Comparison of ENCODE assay signal across 12 cellular contexts in the genomic region with DNA sequence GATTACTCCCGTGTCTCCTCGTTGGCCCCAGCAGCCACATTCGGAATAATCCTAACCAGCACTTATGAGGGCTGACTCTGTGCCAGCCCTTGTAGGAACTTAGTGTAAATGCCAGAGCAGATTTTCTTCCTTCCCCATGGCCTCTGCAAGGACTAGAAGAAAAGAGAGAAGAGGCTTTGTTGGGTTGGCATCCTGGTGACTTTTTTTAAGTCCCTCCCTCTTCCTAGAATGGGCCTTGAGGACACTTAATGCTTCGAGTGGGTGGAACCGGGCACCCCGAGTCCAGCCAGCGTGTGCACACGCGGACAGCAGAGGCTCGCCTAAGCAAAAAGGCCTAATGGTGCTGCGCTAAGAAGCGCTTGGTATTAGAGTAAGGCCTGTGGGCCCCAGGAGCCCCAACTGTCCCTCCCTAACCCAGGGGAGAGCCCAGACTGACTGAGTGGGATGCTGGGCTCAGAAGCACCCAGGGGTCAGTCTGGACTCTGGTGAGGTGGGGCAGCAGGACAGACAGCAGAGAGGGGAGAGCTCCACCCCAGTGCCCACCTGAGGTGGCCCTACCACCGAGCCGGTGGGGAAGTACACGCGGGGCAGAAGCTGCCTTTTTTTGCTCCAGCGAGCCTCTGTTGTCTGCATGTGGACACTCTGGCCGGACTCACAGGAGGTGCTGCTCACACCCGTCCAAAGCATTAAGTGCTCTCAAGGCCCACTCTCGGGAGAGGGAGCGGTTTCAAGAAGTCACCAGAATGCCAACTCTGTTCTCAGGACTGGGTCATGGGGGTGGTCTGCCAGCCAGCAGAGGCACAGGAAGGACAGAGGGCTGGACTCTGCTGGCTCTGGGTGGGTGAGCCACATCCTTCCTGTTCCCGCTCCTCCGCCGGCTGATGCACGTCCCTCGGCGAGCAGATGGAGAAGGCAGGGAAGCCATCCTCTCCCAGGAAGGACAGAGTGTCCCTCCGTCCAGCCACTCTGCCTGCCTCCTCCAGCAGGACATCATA. TPM values are rescaled to one million over a fixed set of nuclear protein-coding genes. Genes with fewer than 3 reads are reported as not detected.
DNase-seq lines count a peak whose midpoint lies in the region; ATAC-seq and TF ChIP-seq lines count a peak whose summit lies in the region.
"Had no signal": no experiment of that assay in that cellular context is flagged by ENCODE, and none has a peak within 500 bp of the region (broad histone marks: within the 10 kb centered on the region; RNA-seq: fewer than 3 reads in every experiment).

No MANE protein-coding gene starts in this region.

- peak overlapping the region; percentile 62 for H3K27ac Mint-ChIP-seq in GM23338
- H3K27ac Mint-ChIP-seq in activated CD4-positive, alpha-beta memory T cell treated with anti-CD3 and anti-CD28 coated beads, Interleukin-2, amount 10 ng/mL, durations not matched to agents 7 days and 5 days = peak overlapping the region; percentile 89

- H3K27me3 ChIP-seq in GM23338 (ENCODE audit: insufficient read depth) (no peaks in the 10 kb centered on the region), prostate gland (replicated peaks; ENCODE audit: insufficient read depth) (no peaks in the 10 kb centered on the region)
- H3K27me3 ChIP-seq: foreskin keratinocyte had no signal

- no peaks in the 10 kb centered on the region; the same call in 2 of the 3 replicates for H3K9me3 Mint-ChIP-seq in GM23338
- H3K9me3 Mint-ChIP-seq in activated CD4-positive, alpha-beta memory T cell treated with anti-CD3 and anti-CD28 coated beads, Interleukin-2, amount 10 ng/mL, durations not matched to agents 7 days and 5 days = no peaks in the 10 kb centered on the region

- peaks cover 98% of the 10 kb centered on the region for H3K79me2 ChIP-seq in GM23338 (replicated peaks; ENCODE audit: insufficient read depth)

- TF ChIP-seq CTCF in GM23338 (conservative IDR thresholded peaks at IDR 0.05; ENCODE audit: low read depth in 2 of 2) (no peak), prostate gland (IDR thresholded peaks at IDR 0.05) (no peak)

- peaks cover 23% of the 10 kb centered on the region for H3K36me3 Mint-ChIP-seq in GM23338 (ENCODE audit: low read depth)
- H3K36me3 Mint-ChIP-seq in activated CD4-positive, alpha-beta memory T cell treated with anti-CD3 and anti-CD28 coated beads, Interleukin-2, amount 10 ng/mL, durations not matched to agents 7 days and 5 days (ENCODE audit: low read depth) = peaks cover 33% of the 10 kb centered on the region

- H2AFZ ChIP-seq in GM23338 = no peak overlapping the region

- H3K4me1 ChIP-seq in GM23338 (ENCODE audit: insufficient read depth) (peaks cover 67% of the 10 kb centered on the region), prostate gland (replicated peaks) (peaks cover 35% of the 10 kb centered on the region)

- H3K4me1 Mint-ChIP-seq in GM23338 = peaks cover 89% of the 10 kb centered on the region
- peaks cover 100% of the 10 kb centered on the region for H3K4me1 Mint-ChIP-seq in activated CD4-positive, alpha-beta memory T cell treated with anti-CD3 and anti-CD28 coated beads, Interleukin-2, amount 10 ng/mL, durations not matched to agents 7 days and 5 days

- no peak overlapping the region for H3K4me2 ChIP-seq in GM23338

- H3K27ac ChIP-seq in GM23338 (ENCODE audit: low read depth) (no peak overlapping the region), prostate gland (peak overlapping the region; percentile 26 to 96)
- H3K27ac ChIP-seq: foreskin keratinocyte had no signal

- H3K4me3 ChIP-seq in GM23338 (no peak overlapping the region), prostate gland (no peak overlapping the region)

- peaks cover 7% of the 10 kb centered on the region; the same call in 1 of the 2 replicates for H4K20me1 ChIP-seq in GM23338 (replicated peaks; ENCODE audit: insufficient read depth)

- ATAC-seq in GM23338 = no peak
- peak; percentile 15 for ATAC-seq in Right ventricle myocardium superior (ENCODE audit: poor library complexity)
- no peak for ATAC-seq in HG03457 (IDR thresholded peaks at IDR 0.05; ENCODE audit: unreplicated experiment)
- ATAC-seq: foreskin keratinocyte, HCT116 had no signal

- DNase-seq in GM23338 (ENCODE audit: low spot score) (no peak), Right ventricle myocardium superior (peak; percentile 77), prostate gland (ENCODE audit: low spot score) (no peak), A172 (ENCODE audit: low spot score) (no peak), DMS 273 treated with DMSO at 0.1 percent for 48 hours (lab: John Stamatoyannopoulos, UW) (no peak), NCI-H345 treated with DMSO at 0.1 percent for 48 hours (lab: John Stamatoyannopoulos, UW; ENCODE audit: unreplicated experiment) (no peak)
- DNase-seq in activated CD4-positive, alpha-beta memory T cell treated with anti-CD3 and anti-CD28 coated beads, Interleukin-2, amount 10 ng/mL, durations not matched to agents 7 days and 5 days = no peak
- DNase-seq: activated CD8-positive, alpha-beta memory T cell treated with anti-CD3 and anti-CD28 coated beads, Interleukin-2, amount 50 U/mL, for 48 hours; foreskin keratinocyte; small intestine had no signal

- H3K9me3 ChIP-seq in prostate gland = no peaks in the 10 kb centered on the region

- H3F3A ChIP-seq in GM23338 (replicated peaks; ENCODE audit: low read depth) = no peaks in the 10 kb centered on the region; the same call in 1 of the 2 replicates

- no peak for TF ChIP-seq POLR2A in prostate gland (IDR thresholded peaks at IDR 0.05)

- intact Hi-C loops in Right ventricle myocardium superior (cut with DNase I) (no loop called here), prostate gland (cut with DNase I) (no loop called here)

- 70% methylated on average over 19 of the region's 28 CpGs for WGBS in prostate gland

- no peak overlapping the region for H3K4me3 Mint-ChIP-seq in GM23338
- peak overlapping the region; percentile 40 for H3K4me3 Mint-ChIP-seq in activated CD4-positive, alpha-beta memory T cell treated with anti-CD3 and anti-CD28 coated beads, Interleukin-2, amount 10 ng/mL, durations not matched to agents 7 days and 5 days

- CTCF ChIA-PET in activated CD4-positive, alpha-beta memory T cell treated with anti-CD3 and anti-CD28 coated beads, Interleukin-2, amount 10 ng/mL, durations not matched to agents 7 days and 5 days (lab: Charles Lee) = interaction anchor here (0.7 to 2.3 kb wide), 2 partner anchors 9 to 25 kb away, joined by 3 to 11 read pairs; no protein-coding TSS in a partner anchor

- H3K27me3 Mint-ChIP-seq in GM23338 (ENCODE audit: insufficient read depth, low read depth, poor library complexity) = peaks cover 6% of the 10 kb centered on the region
- H3K27me3 Mint-ChIP-seq in activated CD4-positive, alpha-beta memory T cell treated with anti-CD3 and anti-CD28 coated beads, Interleukin-2, amount 10 ng/mL, durations not matched to agents 7 days and 5 days = no peaks in the 10 kb centered on the region

- H3K36me3 ChIP-seq in GM23338 (ENCODE audit: insufficient read depth) (no peaks in the 10 kb centered on the region), prostate gland (no peaks in the 10 kb centered on the region)

- 0 out of 2 replicates have a peak, but pooled peaks cover 2% of the 10 kb centered on the region for H3K9me2 ChIP-seq in GM23338 (ENCODE audit: insufficient read depth)

- POLR2A ChIA-PET in activated CD4-positive, alpha-beta memory T cell treated with anti-CD3 and anti-CD28 coated beads, Interleukin-2, amount 10 ng/mL, durations not matched to agents 7 days and 5 days (lab: Charles Lee) = interaction anchor here (1.2 to 7.1 kb wide), 2 partner anchors 11 to 13 kb away, joined by 3 to 49 read pairs; partner anchors contain the start of gene ITPRIP

RNA-seq across cellular contexts. Expression of gene ITPRIP, which starts 12.5 kb away (rescaled TPM):
- 15.2 and 15.9 TPM in 2 replicates for total RNA-seq in GM23338 (2014; rRNA removed; shearing (Covaris generic))
- 6.4 and 6.9 TPM in 2 replicates for polyA plus RNA-seq in GM23338 (2016; fragmentation: Nextera tagmentation; extraction: Ambion mirVana)
- total RNA-seq in activated CD4-positive, alpha-beta memory T cell treated with anti-CD3 and anti-CD28 coated beads, Interleukin-2, amount 10 ng/mL, durations not matched to agents 7 days and 5 days = 10 to 100 TPM; 24.6 to 25.9 TPM
- total RNA-seq in Right ventricle myocardium superior = 29.1 TPM
- total RNA-seq in prostate gland = 10 to 100 TPM; 12.5 to 35.8 TPM
- total RNA-seq in A172 (2014; rRNA removed; shearing (Covaris generic)) = 4.8 and 6.2 TPM in 2 replicates

RNA-seq across cellular contexts. Expression of gene CFAP58, which starts 27.9 kb away (rescaled TPM):
- total RNA-seq in GM23338 (2014; rRNA removed; shearing (Covaris generic)) = 0.39 and 0.63 TPM in 2 replicates
- polyA plus RNA-seq in GM23338 (2016; fragmentation: Nextera tagmentation; extraction: Ambion mirVana) = 0.24 and 0.89 TPM in 2 replicates
- under 1 TPM; 0.45 to 0.58 TPM for total RNA-seq in activated CD4-positive, alpha-beta memory T cell treated with anti-CD3 and anti-CD28 coated beads, Interleukin-2, amount 10 ng/mL, durations not matched to agents 7 days and 5 days
- 2.2 TPM for total RNA-seq in Right ventricle myocardium superior
- 1 to 10 TPM in 1 of 2 donors, under 1 TPM in 1; 0.05 to 1.9 TPM for total RNA-seq in prostate gland
- total RNA-seq in A172 (2014; rRNA removed; shearing (Covaris generic)) = 0.74 and 0.83 TPM in 2 replicates

RNA-seq across cellular contexts. Expression of gene GSTO2, which starts 56.7 kb away (rescaled TPM):
- total RNA-seq in GM23338 (2014; rRNA removed; shearing (Covaris generic)) = 30.7 and 39.3 TPM in 2 replicates
- 49.8 and 51.3 TPM in 2 replicates for polyA plus RNA-seq in GM23338 (2016; fragmentation: Nextera tagmentation; extraction: Ambion mirVana)
- 1 to 10 TPM in 1 of 2 experiments, under 1 TPM in 1; 0.88 to 1.8 TPM for total RNA-seq in activated CD4-positive, alpha-beta memory T cell treated with anti-CD3 and anti-CD28 coated beads, Interleukin-2, amount 10 ng/mL, durations not matched to agents 7 days and 5 days
- total RNA-seq in Right ventricle myocardium superior (1.0 TPM), prostate gland (10 to 100 TPM; 18.1 to 37.3 TPM)
- 0.38 and 5.2 TPM in 2 replicates for total RNA-seq in A172 (2014; rRNA removed; shearing (Covaris generic))
